In genomic region chr12:99393763-99394162, GRCh38 we compare ENCODE assay signal across 21 cellular contexts.
A peak's percentile ranks its signal among the peaks of the same experiment; 100 is the strongest.
DNase-seq lines count a peak whose midpoint lies in the region; ATAC-seq and TF ChIP-seq lines count a peak whose summit lies in the region.
"Had no signal": no experiment of that assay in that cellular context is flagged by ENCODE, and none has a peak within 500 bp of the region (broad histone marks: within the 10 kb centered on the region; RNA-seq: fewer than 3 reads in every experiment).

No MANE protein-coding gene starts in this region.

- intact Hi-C loops in Caco-2 (cut with micrococcal nuclease; ENCODE audit: unreplicated experiment) (no loop called here), lower lobe of right lung (cut with DNase I) (no loop called here)

- H3K4me1 Mint-ChIP-seq in WTC11 (peaks cover 6% of the 10 kb centered on the region), Caco-2 (ENCODE audit: low read depth, unreplicated experiment) (no peaks in the 10 kb centered on the region)
- H3K4me1 Mint-ChIP-seq: activated naive CD8-positive, alpha-beta T cell treated with anti-CD3 and anti-CD28 coated beads, Interleukin-2, amount 50 U/mL, for 24 hours; IgD-negative memory B cell had no signal

- POLR2A ChIA-PET in WTC11 (lab: Charles Lee) = no interaction called here
- POLR2A ChIA-PET in Caco-2 (lab: Charles Lee) = no interaction called here

- CTCF ChIA-PET in WTC11 (lab: Charles Lee) (interaction anchor here (1.1 kb wide), 1 partner anchor 226 kb away, joined by 4 read pairs; no protein-coding TSS in a partner anchor), Caco-2 (lab: Charles Lee) (no interaction called here)

- H3K36me3 ChIP-seq in Caco-2 (ENCODE audit: control insufficient read depth, insufficient read depth, low read length) = no peaks in the 10 kb centered on the region
- no peaks in the 10 kb centered on the region for H3K36me3 ChIP-seq in lower lobe of right lung
- H3K36me3 ChIP-seq: tibial nerve had no signal

- no peaks in the 10 kb centered on the region for H3K27me3 Mint-ChIP-seq in WTC11 (ENCODE audit: low read depth)
- H3K27me3 Mint-ChIP-seq in Caco-2 (ENCODE audit: insufficient read depth, unreplicated experiment) = no peaks in the 10 kb centered on the region
- H3K27me3 Mint-ChIP-seq: activated naive CD8-positive, alpha-beta T cell treated with anti-CD3 and anti-CD28 coated beads, Interleukin-2, amount 50 U/mL, for 24 hours; IgD-negative memory B cell had no signal

- H3K36me3 Mint-ChIP-seq in WTC11 = 0 out of 2 replicates have a peak, but pooled peaks cover 7% of the 10 kb centered on the region
- H3K36me3 Mint-ChIP-seq in Caco-2 (ENCODE audit: insufficient read depth, unreplicated experiment) = no peaks in the 10 kb centered on the region
- H3K36me3 Mint-ChIP-seq: IgD-negative memory B cell had no signal

- H3K9me3 ChIP-seq in Caco-2 (no peaks in the 10 kb centered on the region), lower lobe of right lung (no peaks in the 10 kb centered on the region)
- H3K9me3 ChIP-seq: tibial nerve had no signal

- ATAC-seq in GM18870 (IDR thresholded peaks at IDR 0.05; ENCODE audit: unreplicated experiment) = peak; percentile 71
- peak; percentile 81 for ATAC-seq in GM21447 (IDR thresholded peaks at IDR 0.05; ENCODE audit: unreplicated experiment)
- peak; percentile 63 for ATAC-seq in HG03066 (IDR thresholded peaks at IDR 0.05; ENCODE audit: low read depth, unreplicated experiment)
- ATAC-seq in WTC11 = no peak
- no peak for ATAC-seq in lower lobe of right lung
- ATAC-seq: activated naive CD8-positive, alpha-beta T cell treated with anti-CD3 and anti-CD28 coated beads, Interleukin-2, amount 50 U/mL, for 24 hours; foreskin keratinocyte; GM23338 had no signal

- H3K27ac Mint-ChIP-seq in WTC11 = no peak overlapping the region
- no peak overlapping the region for H3K27ac Mint-ChIP-seq in Caco-2 (ENCODE audit: unreplicated experiment)
- H3K27ac Mint-ChIP-seq: activated naive CD8-positive, alpha-beta T cell treated with anti-CD3 and anti-CD28 coated beads, Interleukin-2, amount 50 U/mL, for 24 hours; GM23338; IgD-negative memory B cell; T-helper 2 cell treated with Interferon-gamma antibody and Interleukin-4, amounts not matched to agents 5 μg/mL and 100 μg/mL, for 36 hours had no signal

- H3K27ac ChIP-seq in lower lobe of right lung = no peak overlapping the region
- H3K27ac ChIP-seq: foreskin keratinocyte, tibial nerve had no signal

- TF ChIP-seq CTCF in WTC11 (IDR thresholded peaks at IDR 0.05) = no peak
- TF ChIP-seq CTCF in Caco-2 (IDR thresholded peaks at IDR 0.05; ENCODE audit: insufficient read depth in 1 of 2, low read depth in 1 of 2, low read length in 1 of 2, severe bottlenecking in 1 of 2, unreplicated experiment in 1 of 2) = no peak
- no peak for TF ChIP-seq CTCF in lower lobe of right lung (IDR thresholded peaks at IDR 0.05)

- no TSS peak for BruUV-seq in Caco-2 (replicated peaks; lab: Mats Ljungman, UMichigan)

- no peak overlapping the region for H3K4me3 ChIP-seq in Caco-2 (ENCODE audit: low read depth, low read length)
- H3K4me3 ChIP-seq in lower lobe of right lung = no peak overlapping the region
- H3K4me3 ChIP-seq: GM23338, tibial nerve had no signal

- H3K4me1 ChIP-seq in Caco-2 (no peaks in the 10 kb centered on the region), lower lobe of right lung (no peaks in the 10 kb centered on the region)
- H3K4me1 ChIP-seq: foreskin keratinocyte, tibial nerve had no signal

- peak; percentile 11 for DNase-seq in NCI-H2227 (lab: John Stamatoyannopoulos, UW; ENCODE audit: unreplicated experiment)
- no peak for DNase-seq in SHP77 (lab: John Stamatoyannopoulos, UW)
- DNase-seq in WTC11 (ENCODE audit: low spot score) = no peak
- DNase-seq in Caco-2 = no peak
- no peak for DNase-seq in lower lobe of right lung
- DNase-seq: activated CD4-positive, alpha-beta T cell treated with anti-CD3 and anti-CD28 coated beads for 48 hours; activated naive CD8-positive, alpha-beta T cell treated with anti-CD3 and anti-CD28 coated beads, Interleukin-2, amount 50 U/mL, for 24 hours; activated T-cell treated with anti-CD3 and anti-CD28 coated beads, Interleukin-2, amount 50 U/mL, for 1 hour; AML-193; central memory CD4-positive, alpha-beta T cell; DND-41; foreskin keratinocyte; NCI-H526 treated with DMSO at 0.1 percent for 48 hours; stimulated activated CD4-positive, alpha-beta T cell treated with anti-CD3 and anti-CD28 coated beads, Interleukin-1b, Interleukin-23, amount 100 ng/mL, for 48 hours had no signal

- H3K9me3 Mint-ChIP-seq in WTC11 (peaks cover 8% of the 10 kb centered on the region), Caco-2 (ENCODE audit: unreplicated experiment) (no peaks in the 10 kb centered on the region)
- H3K9me3 Mint-ChIP-seq: activated naive CD8-positive, alpha-beta T cell treated with anti-CD3 and anti-CD28 coated beads, Interleukin-2, amount 50 U/mL, for 24 hours; GM23338; T-helper 2 cell treated with Interferon-gamma antibody and Interleukin-4, amounts not matched to agents 5 μg/mL and 100 μg/mL, for 36 hours had no signal

- H3K27me3 ChIP-seq in Caco-2 (replicated peaks; ENCODE audit: control insufficient read depth, insufficient read depth, low read length) (no peaks in the 10 kb centered on the region), lower lobe of right lung (ENCODE audit: low read depth) (no peaks in the 10 kb centered on the region)
- H3K27me3 ChIP-seq: foreskin keratinocyte, tibial nerve had no signal

- no peak overlapping the region for H3K4me3 Mint-ChIP-seq in WTC11
- H3K4me3 Mint-ChIP-seq in Caco-2 (ENCODE audit: unreplicated experiment) = no peak overlapping the region
- H3K4me3 Mint-ChIP-seq: activated naive CD8-positive, alpha-beta T cell treated with anti-CD3 and anti-CD28 coated beads, Interleukin-2, amount 50 U/mL, for 24 hours; GM23338; IgD-negative memory B cell; T-helper 2 cell treated with Interferon-gamma antibody and Interleukin-4, amounts not matched to agents 5 μg/mL and 100 μg/mL, for 36 hours had no signal

TF ChIP-seq in WTC11, 78 proteins besides CTCF, POLR2A, EP300 and RAD21 (continues in another document):
- TF ChIP-seq IRF2 (CRISPR knock-in tag; IDR thresholded peaks at IDR 0.05; ENCODE audit: borderline replicate concordance, low read depth) (no peak), MYBL2 (CRISPR knock-in tag; IDR thresholded peaks at IDR 0.05) (no peak), SOX15 (CRISPR knock-in tag; IDR thresholded peaks at IDR 0.05) (no peak), ZNF281 (CRISPR knock-in tag; IDR thresholded peaks at IDR 0.05) (no peak), SMAD3 (CRISPR knock-in tag; IDR thresholded peaks at IDR 0.05; ENCODE audit: borderline replicate concordance) (no peak), GRHL2 (CRISPR knock-in tag; IDR thresholded peaks at IDR 0.05; ENCODE audit: insufficient replicate concordance, severe bottlenecking) (no peak), OVOL2 (CRISPR knock-in tag; IDR thresholded peaks at IDR 0.05; ENCODE audit: borderline replicate concordance) (no peak), FOXK1 (CRISPR knock-in tag; IDR thresholded peaks at IDR 0.05) (no peak), ATF2 (CRISPR knock-in tag; IDR thresholded peaks at IDR 0.05; ENCODE audit: borderline replicate concordance, low read depth) (no peak), ETV6 (CRISPR knock-in tag; IDR thresholded peaks at IDR 0.05) (no peak)

Comparison
In these comparisons a context has a peak if more than half of its experiments do, and no peak if none do; other contexts are left out.
1. ATAC-seq: peak in GM18870 (single experiment), GM21447 (single experiment) and HG03066 (single experiment); none in WTC11 (single experiment) and lower lobe of right lung (0 of 2).